1 cellular context compared by ENCODE assay signal in genomic region chr10:54094321-54094720, GRCh38.
TF ChIP-seq lines count a peak whose summit lies in the region.

No MANE protein-coding gene starts in this region.

TF ChIP-seq in H1, 55 proteins besides CTCF, POLR2A, EP300 and RAD21:
- TF ChIP-seq RNF2 (IDR thresholded peaks at IDR 0.05; ENCODE audit: borderline replicate concordance, low read depth, low read length, missing control alignments, poor library complexity, severe bottlenecking) (no peak), POLR2AphosphoS5 (IDR thresholded peaks at IDR 0.05; ENCODE audit: low read depth, low read length) (no peak), FOSL1 (IDR thresholded peaks at IDR 0.05; ENCODE audit: insufficient read depth, low read depth, low read length) (no peak), NANOG (IDR thresholded peaks at IDR 0.05; ENCODE audit: insufficient read depth, low read depth, low read length, poor library complexity, severe bottlenecking) (no peak), TAF7 (optimal IDR thresholded peaks at IDR 0.05; ENCODE audit: borderline replicate concordance, low read depth, low read length) (no peak), SUZ12 (IDR thresholded peaks at IDR 0.05; ENCODE audit: low read length) (no peak), USF2 (IDR thresholded peaks at IDR 0.05; ENCODE audit: low read length) (no peak), TEAD4 (IDR thresholded peaks at IDR 0.05; ENCODE audit: low read depth, low read length) (no peak), NRF1 (IDR thresholded peaks at IDR 0.05; ENCODE audit: low read depth, low read length) (no peak), CTBP2 (IDR thresholded peaks at IDR 0.05; ENCODE audit: borderline replicate concordance, insufficient read depth, insufficient read length, low read length) (no peak), EZH2 (IDR thresholded peaks at IDR 0.05; ENCODE audit: low read depth, low read length, severe bottlenecking) (no peak), CHD2 (IDR thresholded peaks at IDR 0.05; ENCODE audit: low read length) (no peak), GTF2F1 (IDR thresholded peaks at IDR 0.05; ENCODE audit: borderline replicate concordance, low read depth, low read length) (no peak), SRF (IDR thresholded peaks at IDR 0.05; ENCODE audit: low read depth, low read length) (no peak), RXRA (IDR thresholded peaks at IDR 0.05; ENCODE audit: insufficient read depth, low read depth, low read length) (no peak), ZNF274 (IDR thresholded peaks at IDR 0.05; ENCODE audit: borderline replicate concordance, extremely low read depth, low read length) (no peak)
